26 cellular contexts compared by ENCODE assay signal in genomic region chr9:136237486-136238341, GRCh38. TPM values are rescaled to one million over a fixed set of nuclear protein-coding genes. Genes with fewer than 3 reads are reported as not detected.
A peak's percentile ranks its signal among the peaks of the same experiment; 100 is the strongest.
DNase-seq lines count a peak whose midpoint lies in the region; ATAC-seq and TF ChIP-seq lines count a peak whose summit lies in the region.
"Had no signal": no experiment of that assay in that cellular context is flagged by ENCODE, and none has a peak within 500 bp of the region (broad histone marks: within the 10 kb centered on the region; RNA-seq: fewer than 3 reads in every experiment).

No MANE protein-coding gene starts in this region.

- H3K9ac ChIP-seq in SU-DHL-6 (ENCODE audit: low read length) = no peak overlapping the region

- H3K27me3 ChIP-seq in SU-DHL-6 (ENCODE audit: low read length) = no peaks in the 10 kb centered on the region
- H3K27me3 ChIP-seq: hepatocyte, neutrophil had no signal

- H3K27ac Mint-ChIP-seq in endothelial cell (ENCODE audit: unreplicated experiment) (peak overlapping the region; percentile 24), osteocyte (ENCODE audit: unreplicated experiment) (no peak overlapping the region), mesothelial cell of epicardium (no peak overlapping the region)
- H3K27ac Mint-ChIP-seq: stimulated activated naive CD8-positive, alpha-beta T cell treated with anti-CD3 and anti-CD28 coated beads, Interleukin-15, amount 100 ng/mL, for 72 hours; T-cell had no signal

- no peak for ATAC-seq in HG03108 (IDR thresholded peaks at IDR 0.05; ENCODE audit: unreplicated experiment)
- ATAC-seq: mucosa of descending colon; stimulated activated naive CD8-positive, alpha-beta T cell treated with anti-CD3 and anti-CD28 coated beads, Interleukin-15, amount 100 ng/mL, for 72 hours; T-cell had no signal

- no peak overlapping the region for H3K4me2 ChIP-seq in SU-DHL-6 (ENCODE audit: low read depth, low read length, poor library complexity, severe bottlenecking)
- H3K4me2 ChIP-seq: hepatocyte, smooth muscle cell had no signal

- H3K27ac ChIP-seq in SU-DHL-6 (ENCODE audit: low read depth, low read length) = peak overlapping the region; percentile 13; the same call in 1 of the 2 replicates
- H3K27ac ChIP-seq: 22Rv1, hepatocyte, neutrophil had no signal

- H3K36me3 Mint-ChIP-seq in endothelial cell (ENCODE audit: low read depth, unreplicated experiment) (peaks cover 16% of the 10 kb centered on the region), osteocyte (ENCODE audit: unreplicated experiment) (peaks cover 2% of the 10 kb centered on the region), mesothelial cell of epicardium (peaks cover 6% of the 10 kb centered on the region)

- H3K27me3 Mint-ChIP-seq in endothelial cell (ENCODE audit: unreplicated experiment) (peaks cover 6% of the 10 kb centered on the region), osteocyte (ENCODE audit: unreplicated experiment) (no peaks in the 10 kb centered on the region), mesothelial cell of epicardium (ENCODE audit: low read depth) (no peaks in the 10 kb centered on the region)
- H3K27me3 Mint-ChIP-seq: stimulated activated naive CD8-positive, alpha-beta T cell treated with anti-CD3 and anti-CD28 coated beads, Interleukin-15, amount 100 ng/mL, for 72 hours; T-cell had no signal

- TF ChIP-seq CTCF in SU-DHL-6 (IDR thresholded peaks at IDR 0.05; ENCODE audit: insufficient read depth, low read length, poor library complexity, severe bottlenecking) = no peak
- no peak for TF ChIP-seq CTCF in endothelial cell (IDR thresholded peaks at IDR 0.05; ENCODE audit: unreplicated experiment)
- no peak for TF ChIP-seq CTCF in osteocyte (IDR thresholded peaks at IDR 0.05)
- no peak for TF ChIP-seq CTCF in mesothelial cell of epicardium (IDR thresholded peaks at IDR 0.05; ENCODE audit: unreplicated experiment)

- H3K9me3 ChIP-seq in SU-DHL-6 (ENCODE audit: insufficient read depth, low read length) = no peaks in the 10 kb centered on the region
- H3K9me3 ChIP-seq: mucosa of descending colon, neutrophil had no signal

- H3K9me3 Mint-ChIP-seq in endothelial cell (ENCODE audit: unreplicated experiment) (no peaks in the 10 kb centered on the region), osteocyte (ENCODE audit: unreplicated experiment) (no peaks in the 10 kb centered on the region), mesothelial cell of epicardium (no peaks in the 10 kb centered on the region)
- H3K9me3 Mint-ChIP-seq: stimulated activated naive CD8-positive, alpha-beta T cell treated with anti-CD3 and anti-CD28 coated beads, Interleukin-15, amount 100 ng/mL, for 72 hours; T-cell had no signal

- H3K4me3 Mint-ChIP-seq in endothelial cell (ENCODE audit: unreplicated experiment) (no peak overlapping the region), osteocyte (ENCODE audit: unreplicated experiment) (no peak overlapping the region), mesothelial cell of epicardium (no peak overlapping the region)
- H3K4me3 Mint-ChIP-seq: stimulated activated naive CD8-positive, alpha-beta T cell treated with anti-CD3 and anti-CD28 coated beads, Interleukin-15, amount 100 ng/mL, for 72 hours; T-cell had no signal

- peaks cover 91% of the 10 kb centered on the region for H3K79me2 ChIP-seq in SU-DHL-6 (ENCODE audit: insufficient read depth, low read length)

- no peak overlapping the region for H2AFZ ChIP-seq in SU-DHL-6 (ENCODE audit: low read depth, low read length, severe bottlenecking)
- H2AFZ ChIP-seq: hepatocyte had no signal

- peaks cover 21% of the 10 kb centered on the region for H3K4me1 Mint-ChIP-seq in endothelial cell (ENCODE audit: unreplicated experiment)
- no peaks in the 10 kb centered on the region for H3K4me1 Mint-ChIP-seq in osteocyte (ENCODE audit: unreplicated experiment)
- H3K4me1 Mint-ChIP-seq in mesothelial cell of epicardium = no peaks in the 10 kb centered on the region

- H3F3A ChIP-seq in SU-DHL-6 (ENCODE audit: insufficient read depth) = peaks cover 6% of the 10 kb centered on the region

- H3K4me3 ChIP-seq in SU-DHL-6 (ENCODE audit: insufficient read depth, low read length, poor library complexity, severe bottlenecking) = no peak overlapping the region
- H3K4me3 ChIP-seq: hepatocyte, mucosa of descending colon, smooth muscle cell had no signal

- no peaks in the 10 kb centered on the region for H3K9me2 ChIP-seq in SU-DHL-6 (replicated peaks; ENCODE audit: insufficient read depth, low read length)

- DNase-seq in NOMO-1 treated with DMSO at 0.1 percent for 48 hours (lab: John Stamatoyannopoulos, UW; ENCODE audit: unreplicated experiment) (peak; percentile 23), NOMO-1 treated with dmso at 0.1 percent for 144 hours (lab: John Stamatoyannopoulos, UW; ENCODE audit: unreplicated experiment) (no peak), endothelial cell (ENCODE audit: low spot score) (no peak), superior temporal gyrus (ENCODE audit: extremely low spot score) (no peak), osteocyte (ENCODE audit: extremely low spot score, unreplicated experiment) (no peak), mesothelial cell of epicardium (ENCODE audit: low spot score in 2 of 2, unreplicated experiment in 2 of 2) (no peak)
- DNase-seq: activated CD4-positive, alpha-beta T cell treated with anti-CD3 and anti-CD28 coated beads, Interleukin-2, amount 50 U/mL, for 4 hours; activated gamma-delta T cell treated with Interleukin-2 at 50 U/mL for 16 hours; MM.1S; mucosa of descending colon; NCI-H1930; NCI-H446 treated with DMSO at 0.1 percent for 48 hours; SHP77; stimulated activated CD4-positive, alpha-beta T cell treated with anti-CD3 and anti-CD28 coated beads, Interleukin-2, amount 100 ng/mL, for 48 hours; stimulated activated naive CD8-positive, alpha-beta T cell treated with anti-CD3 and anti-CD28 coated beads, Interleukin-15, amount 100 ng/mL, for 72 hours; T-cell; trophoblast cell had no signal

- no peaks in the 10 kb centered on the region for H4K20me1 ChIP-seq in SU-DHL-6 (ENCODE audit: low read depth, low read length)

- no peaks in the 10 kb centered on the region for H3K36me3 ChIP-seq in SU-DHL-6 (ENCODE audit: low read length)
- H3K36me3 ChIP-seq: neutrophil had no signal

RNA-seq across cellular contexts. Expression of gene QSOX2, which starts 7.9 kb away (rescaled TPM):
- total RNA-seq in endothelial cell (ENCODE audit: unreplicated experiment) (14.0 TPM), osteocyte (15.5 and 17.1 TPM in 2 replicates), mesothelial cell of epicardium (16.8 to 17.0 TPM (median 17.0 TPM) in 3 replicates)

RNA-seq across cellular contexts. Expression of gene LHX3, which starts 32.8 kb away (rescaled TPM):
- not detected for total RNA-seq in endothelial cell (ENCODE audit: unreplicated experiment)
- total RNA-seq in osteocyte = not detected in 2 replicates
- not detected in 3 replicates for total RNA-seq in mesothelial cell of epicardium
- total RNA-seq: bronchial epithelial cell, Daoy, hepatocyte, liver, mucosa of descending colon, smooth muscle cell had no signal
